ENCODE assay signal across 1 cellular context in the genomic region with DNA sequence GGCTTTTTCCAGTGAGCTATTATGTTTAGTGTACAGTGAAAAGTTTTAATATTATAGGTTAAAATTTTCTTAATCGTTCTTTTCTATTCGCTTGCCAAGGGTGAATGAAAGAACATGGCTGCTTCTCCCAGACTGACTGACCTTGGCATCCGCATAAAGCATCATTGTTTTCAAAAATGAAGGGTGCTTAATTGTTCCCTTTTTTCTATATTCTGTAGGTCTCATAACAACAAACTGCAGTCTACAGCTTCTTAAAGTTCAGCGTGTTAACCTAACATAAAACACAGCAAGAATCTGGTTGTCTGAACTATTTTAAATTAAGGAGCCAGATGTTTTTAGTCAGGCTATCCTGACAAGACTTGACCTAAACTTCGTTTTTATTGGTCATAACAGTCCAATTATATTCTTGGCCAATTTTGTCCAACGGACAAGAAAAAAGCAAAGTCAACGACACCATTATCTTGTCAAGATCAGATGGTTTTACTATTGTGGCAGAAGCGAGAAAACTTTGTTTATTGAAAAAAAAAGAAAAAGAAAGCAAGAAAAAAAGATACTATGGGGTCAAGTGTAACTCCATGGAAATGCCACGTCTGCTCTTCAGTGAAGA.
TF ChIP-seq lines count a peak whose summit lies in the region.

No MANE protein-coding gene starts in this region.

TF ChIP-seq in HepG2, 621 proteins besides CTCF, POLR2A, EP300 and RAD21:
- TF ChIP-seq EEA1 (CRISPR knock-in tag; IDR thresholded peaks at IDR 0.05; ENCODE audit: borderline replicate concordance) = no peak
- no peak for TF ChIP-seq ZMYM2 (CRISPR knock-in tag; IDR thresholded peaks at IDR 0.05)
- TF ChIP-seq RFX3 (CRISPR knock-in tag; IDR thresholded peaks at IDR 0.05) = no peak
- TF ChIP-seq ZNF350 (CRISPR knock-in tag; IDR thresholded peaks at IDR 0.05; ENCODE audit: borderline replicate concordance, low read depth) = no peak
- no peak for TF ChIP-seq SMARCC2 (IDR thresholded peaks at IDR 0.05)
